Comparison of ENCODE assay signal across 19 cellular contexts in the genomic region with DNA sequence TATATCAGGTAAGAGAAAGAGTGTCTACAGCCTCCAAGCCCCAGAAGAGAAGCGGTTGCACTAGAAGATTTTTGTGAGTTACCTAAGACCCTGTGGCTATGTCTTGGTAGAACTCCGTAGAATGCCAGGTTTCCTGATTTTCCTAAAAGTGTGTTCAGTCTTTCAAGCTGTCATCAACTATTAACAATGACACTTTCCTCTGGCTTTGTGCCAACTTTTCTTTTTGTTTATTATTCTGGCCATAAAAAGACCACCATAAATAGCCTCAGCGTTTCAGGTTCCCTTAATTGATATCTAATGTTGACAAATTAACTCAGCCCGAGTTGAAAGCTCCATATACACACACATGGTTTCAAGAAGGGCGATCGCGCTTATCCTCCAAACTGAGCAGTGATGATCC. TPM values are rescaled to one million over a fixed set of nuclear protein-coding genes. Genes with fewer than 3 reads are reported as not detected.
DNase-seq lines count a peak whose midpoint lies in the region; ATAC-seq and TF ChIP-seq lines count a peak whose summit lies in the region.
"Had no signal": no experiment of that assay in that cellular context is flagged by ENCODE, and none has a peak within 500 bp of the region (broad histone marks: within the 10 kb centered on the region; RNA-seq: fewer than 3 reads in every experiment).

No MANE protein-coding gene starts in this region.

- peak overlapping the region; percentile 8 for H3K4me3 Mint-ChIP-seq in osteocyte (ENCODE audit: unreplicated experiment)
- H3K4me3 Mint-ChIP-seq: activated naive CD8-positive, alpha-beta T cell treated with anti-CD3 and anti-CD28 coated beads, Interleukin-2, amount 50 U/mL, for 24 hours; CD8-positive, alpha-beta T cell had no signal

- peaks cover 50% of the 10 kb centered on the region for H3K27me3 Mint-ChIP-seq in osteocyte (ENCODE audit: unreplicated experiment)

- H3K4me3 ChIP-seq in dorsolateral prefrontal cortex, result peak overlapping the region; percentile 45 to 88 (median 70)
- no peak overlapping the region for H3K4me3 ChIP-seq in mucosa of descending colon

- H3K36me3 ChIP-seq in mucosa of descending colon (ENCODE audit: low read depth), result no peaks in the 10 kb centered on the region
- H3K36me3 ChIP-seq: lower lobe of right lung had no signal

- peak overlapping the region in 42 of 59 donors; percentile 3 to 84 (median 75) for H3K27ac ChIP-seq in dorsolateral prefrontal cortex
- H3K27ac ChIP-seq: coronary artery, HL-60, lower lobe of right lung, skin epidermis had no signal

- DNase-seq in DMS53 (lab: John Stamatoyannopoulos, UW) (peak; percentile 46), DMS53 treated with DMSO at 0.1 percent for 48 hours (lab: John Stamatoyannopoulos, UW; ENCODE audit: unreplicated experiment) (no peak), NCI-H2227 treated with DMSO at 0.1 percent for 48 hours (lab: John Stamatoyannopoulos, UW) (peak; percentile 14), dorsolateral prefrontal cortex (no peak), osteocyte (ENCODE audit: extremely low spot score, unreplicated experiment) (no peak), GDM1 (lab: John Stamatoyannopoulos, UW) (no peak), mucosa of descending colon (no peak)
- DNase-seq: 8988T; activated naive CD8-positive, alpha-beta T cell treated with anti-CD3 and anti-CD28 coated beads, Interleukin-2, amount 50 U/mL, for 24 hours; activated T-cell treated with anti-CD3 and anti-CD28 coated beads for 4 hours; CD8-positive, alpha-beta T cell; GOT3; lower lobe of right lung had no signal

- H3K27ac Mint-ChIP-seq in osteocyte (ENCODE audit: unreplicated experiment), result no peak overlapping the region
- H3K27ac Mint-ChIP-seq: activated naive CD8-positive, alpha-beta T cell treated with anti-CD3 and anti-CD28 coated beads, Interleukin-2, amount 50 U/mL, for 24 hours; CD8-positive, alpha-beta T cell had no signal

- intact Hi-C loops in dorsolateral prefrontal cortex (cut with DNase I), result loop anchor here in 1 of 2 donors (10.0 kb wide), 1 partner anchor 143 kb away; no protein-coding TSS in a partner anchor
- intact Hi-C loops in mucosa of descending colon (cut with DNase I, micrococcal nuclease), result no loop called here

- H3K36me3 Mint-ChIP-seq in osteocyte (ENCODE audit: unreplicated experiment), result no peaks in the 10 kb centered on the region
- H3K36me3 Mint-ChIP-seq: CD8-positive, alpha-beta T cell had no signal

- H3K4me1 ChIP-seq in mucosa of descending colon (ENCODE audit: low read depth), result no peaks in the 10 kb centered on the region
- H3K4me1 ChIP-seq: lower lobe of right lung had no signal

- H3K9me3 ChIP-seq in mucosa of descending colon, result no peaks in the 10 kb centered on the region
- H3K9me3 ChIP-seq: lower lobe of right lung had no signal

- TF ChIP-seq CTCF in dorsolateral prefrontal cortex (IDR thresholded peaks at IDR 0.05 in 54 of 56, conservative IDR thresholded peaks at IDR 0.05 in 2 of 56; ENCODE audit: low read depth in 1 of 56, partially characterized antibody in 56 of 56) (no peak), osteocyte (IDR thresholded peaks at IDR 0.05) (no peak), mucosa of descending colon (IDR thresholded peaks at IDR 0.05) (no peak)

- peaks cover 0 to 3% (median 0%) of the 10 kb centered on the region in 45 donors for H3K27me3 ChIP-seq in dorsolateral prefrontal cortex

- ATAC-seq in HG03159 (IDR thresholded peaks at IDR 0.05; ENCODE audit: unreplicated experiment) (no peak), mucosa of descending colon (no peak)
- ATAC-seq: activated naive CD8-positive, alpha-beta T cell treated with anti-CD3 and anti-CD28 coated beads, Interleukin-2, amount 50 U/mL, for 24 hours; CD8-positive, alpha-beta T cell had no signal

- peaks cover 2% of the 10 kb centered on the region for H3K9me3 Mint-ChIP-seq in osteocyte (ENCODE audit: unreplicated experiment)

- H3K4me1 Mint-ChIP-seq in osteocyte (ENCODE audit: unreplicated experiment), result peaks cover 4% of the 10 kb centered on the region
- H3K4me1 Mint-ChIP-seq: activated naive CD8-positive, alpha-beta T cell treated with anti-CD3 and anti-CD28 coated beads, Interleukin-2, amount 50 U/mL, for 24 hours had no signal

RNA-seq across cellular contexts. Expression of a gene that starts 1.2 kb away (rescaled TPM):
- total RNA-seq in dorsolateral prefrontal cortex (10 to 100 TPM in 119 of 120 experiments, 1 to 10 TPM in 1; 8.4 to 31.5 (median 20.5) TPM), osteocyte (not detected in 2 replicates), mucosa of descending colon (under 1 TPM in 2 of 3 donors, not detected in 1; 0.06 to 0.13 TPM)
- total RNA-seq: CD8-positive, alpha-beta T cell; NCI-H460; T-helper 1 cell treated with Interleukin-12 subunit alpha and Interleukin-12 subunit beta and Interleukin-4 antibody, amounts not matched to agents 30 ng/mL and 1 ng/mL, for 36 hours had no signal

Comparison
In these comparisons a context has a peak if more than half of its experiments do, and no peak if none do; other contexts are left out.
1. DNase-seq: peak in DMS53 (single experiment) and NCI-H2227 treated with DMSO at 0.1 percent for 48 hours (single experiment); none in DMS53 treated with DMSO at 0.1 percent for 48 hours (single experiment), dorsolateral prefrontal cortex (0 of 10), osteocyte (single experiment), GDM1 (single experiment) and mucosa of descending colon (0 of 3).